ENCODE assay signal across 21 cellular contexts in the genomic region with DNA sequence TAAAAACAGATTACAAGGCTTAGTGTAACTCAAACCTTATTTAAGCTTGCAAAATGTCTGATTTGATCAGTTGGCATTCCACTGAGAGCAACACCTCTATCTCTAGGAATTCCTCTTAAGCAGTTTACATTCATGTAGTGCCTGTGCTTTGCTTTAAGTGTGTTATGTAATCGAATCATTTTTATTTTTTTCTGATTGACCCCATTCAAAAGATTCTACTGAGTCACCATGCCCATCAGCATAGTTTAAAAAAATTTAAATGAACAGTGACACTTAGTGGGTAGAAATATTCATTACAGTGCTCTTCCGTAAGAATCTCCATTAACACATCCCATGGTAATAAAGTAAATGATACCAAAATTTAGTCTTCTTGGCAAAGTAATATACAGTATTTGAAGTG.
DNase-seq lines count a peak whose midpoint lies in the region; ATAC-seq and TF ChIP-seq lines count a peak whose summit lies in the region.
"Had no signal": no experiment of that assay in that cellular context is flagged by ENCODE, and none has a peak within 500 bp of the region (broad histone marks: within the 10 kb centered on the region; RNA-seq: fewer than 3 reads in every experiment).

No MANE protein-coding gene starts in this region.

- H3K9me3 Mint-ChIP-seq in activated T-helper 1 cell treated with anti-CD3 and anti-CD28 coated beads, Interleukin-12 subunit alpha, Interleukin-12 subunit beta, Interleukin-2, Interleukin-4 antibody, amounts not matched to agents 30 ng/mL and 10 ng/mL and 1 ng/mL, durations not matched to agents 14 hours and 24 hours and 36 hours = no peaks in the 10 kb centered on the region
- H3K9me3 Mint-ChIP-seq: CD4-positive, alpha-beta T cell; natural killer cell treated with Interleukin-12 subunit alpha and Interleukin-12 subunit beta and Interleukin-15 and Interleukin-18, amount 100 ng/mL, for 72 hours had no signal

- intact Hi-C loops in A673 (cut with micrococcal nuclease; ENCODE audit: unreplicated experiment) (loop anchor here (5.0 kb wide), 1 partner anchor 324 kb away; no protein-coding TSS in a partner anchor), HCT116 (cut with micrococcal nuclease) (loop anchor here (2.0 kb wide), 1 partner anchor 306 kb away; no protein-coding TSS in a partner anchor)
- intact Hi-C loops in activated T-helper 1 cell treated with anti-CD3 and anti-CD28 coated beads, Interleukin-12 subunit alpha, Interleukin-12 subunit beta, Interleukin-2, Interleukin-4 antibody, amounts not matched to agents 30 ng/mL and 10 ng/mL and 1 ng/mL, durations not matched to agents 14 hours and 24 hours and 36 hours (cut with micrococcal nuclease) = no loop called here

- H3K36me3 ChIP-seq in A673 (ENCODE audit: insufficient read depth, low read length, poor library complexity, severe bottlenecking) (no peaks in the 10 kb centered on the region), HCT116 (ENCODE audit: control insufficient read depth in 1 of 2, insufficient read depth in 2 of 2, low read length in 2 of 2) (no peaks in the 10 kb centered on the region)
- H3K36me3 ChIP-seq: colonic mucosa had no signal

- POLR2A ChIA-PET in A673 (lab: Charles Lee; ENCODE audit: low non-redundant PET) (no interaction called here), HCT116 (lab: Charles Lee) (no interaction called here)

- no peaks in the 10 kb centered on the region for H3K4me1 ChIP-seq in A673 (ENCODE audit: insufficient read depth, low read length, poor library complexity, severe bottlenecking)
- H3K4me1 ChIP-seq in HCT116 (ENCODE audit: control insufficient read depth in 1 of 2, insufficient read depth in 2 of 2, low read length in 2 of 2) = no peaks in the 10 kb centered on the region
- H3K4me1 ChIP-seq: colonic mucosa, psoas muscle had no signal

- no peak overlapping the region for H3K4me3 ChIP-seq in A673 (ENCODE audit: low read depth, low read length, poor library complexity, severe bottlenecking)
- no peak overlapping the region for H3K4me3 ChIP-seq in HCT116 (replicated peaks in 1 of 2; ENCODE audit: low read depth in 1 of 2, low read length in 2 of 2)
- no peak overlapping the region for H3K4me3 ChIP-seq in fibroblast of villous mesenchyme (ENCODE audit: low read depth, low read length)
- H3K4me3 ChIP-seq: colonic mucosa, psoas muscle had no signal

- no peak overlapping the region for H3K9ac ChIP-seq in HCT116 (ENCODE audit: low read length)

- no peaks in the 10 kb centered on the region for H3K79me2 ChIP-seq in HCT116 (ENCODE audit: insufficient read depth, low read length)

- H3K27me3 Mint-ChIP-seq in activated T-helper 1 cell treated with anti-CD3 and anti-CD28 coated beads, Interleukin-12 subunit alpha, Interleukin-12 subunit beta, Interleukin-2, Interleukin-4 antibody, amounts not matched to agents 30 ng/mL and 10 ng/mL and 1 ng/mL, durations not matched to agents 14 hours and 24 hours and 36 hours (ENCODE audit: insufficient read depth) = peaks cover 30% of the 10 kb centered on the region
- H3K27me3 Mint-ChIP-seq: activated B cell treated with CpG ODN at 0.5 μM for 24 hours had no signal

- H3K27ac Mint-ChIP-seq in activated T-helper 1 cell treated with anti-CD3 and anti-CD28 coated beads, Interleukin-12 subunit alpha, Interleukin-12 subunit beta, Interleukin-2, Interleukin-4 antibody, amounts not matched to agents 30 ng/mL and 10 ng/mL and 1 ng/mL, durations not matched to agents 14 hours and 24 hours and 36 hours = no peak overlapping the region
- H3K27ac Mint-ChIP-seq: activated B cell treated with CpG ODN at 0.5 μM for 24 hours; CD4-positive, alpha-beta T cell; natural killer cell treated with Interleukin-12 subunit alpha and Interleukin-12 subunit beta and Interleukin-15 and Interleukin-18, amount 100 ng/mL, for 72 hours; stimulated activated naive B cell treated with anti-CD40 and anti-IgM and Interleukin-4, amounts not matched to agents 10 μg/mL and 1 μg/mL and 100 μg/mL, for 72 hours had no signal

- CTCF ChIA-PET in A673 (lab: Charles Lee) (no interaction called here), HCT116 (lab: Charles Lee) (interaction anchor here (1.0 kb wide), 1 partner anchor 333 kb away, joined by 3 read pairs; no protein-coding TSS in a partner anchor)

- peak; percentile 41 for DNase-seq in A673 (ENCODE audit: low spot score)
- DNase-seq in HCT116 (ENCODE audit: low read depth, low spot score) = no peak
- DNase-seq in OCI-M1 (lab: John Stamatoyannopoulos, UW) = peak; percentile 38
- peak; percentile 6 for DNase-seq in fibroblast of villous mesenchyme (ENCODE audit: low read depth)
- no peak for DNase-seq in COR-L47 (lab: John Stamatoyannopoulos, UW)
- no peak for DNase-seq in AG08395 (ENCODE audit: low spot score)
- DNase-seq in activated T-helper 1 cell treated with anti-CD3 and anti-CD28 coated beads, Interleukin-12 subunit alpha, Interleukin-12 subunit beta, Interleukin-2, Interleukin-4 antibody, amounts not matched to agents 30 ng/mL and 10 ng/mL and 1 ng/mL, durations not matched to agents 14 hours and 24 hours and 36 hours (ENCODE audit: low spot score) = no peak
- DNase-seq: ACHN; activated B cell treated with CpG ODN at 0.5 μM for 24 hours; activated CD8-positive, alpha-beta memory T cell treated with anti-CD3 and anti-CD28 coated beads, Interleukin-2, amount 50 U/mL, for 4 hours; activated naive CD4-positive, alpha-beta T cell; CD4-positive, alpha-beta T cell; colonic mucosa; Karpas-422; mesenchymal stem cell; NCI-H1694; psoas muscle; stimulated activated CD4-positive, alpha-beta T cell treated with anti-CD3 and anti-CD28 coated beads, Interleukin-12 subunit alpha, Interleukin-12 subunit beta, amount 100 ng/mL, for 4 hours; stimulated activated naive B cell treated with anti-CD40 and anti-IgM and Interleukin-4, amounts not matched to agents 10 μg/mL and 1 μg/mL and 100 μg/mL, for 72 hours had no signal

- RAD21 ChIA-PET in HCT116 (lab: Charles Lee; ENCODE audit: low non-redundant PET in 1 of 2, low total read pairs in 2 of 2, uncharacterized antibody in 2 of 2, unreplicated experiment in 2 of 2) = no interaction called here

- no peaks in the 10 kb centered on the region for H3K36me3 Mint-ChIP-seq in activated T-helper 1 cell treated with anti-CD3 and anti-CD28 coated beads, Interleukin-12 subunit alpha, Interleukin-12 subunit beta, Interleukin-2, Interleukin-4 antibody, amounts not matched to agents 30 ng/mL and 10 ng/mL and 1 ng/mL, durations not matched to agents 14 hours and 24 hours and 36 hours (ENCODE audit: low read depth)
- H3K36me3 Mint-ChIP-seq: natural killer cell treated with Interleukin-12 subunit alpha and Interleukin-12 subunit beta and Interleukin-15 and Interleukin-18, amount 100 ng/mL, for 72 hours; stimulated activated naive B cell treated with anti-CD40 and anti-IgM and Interleukin-4, amounts not matched to agents 10 μg/mL and 1 μg/mL and 100 μg/mL, for 72 hours had no signal

- no peaks in the 10 kb centered on the region for H4K20me1 ChIP-seq in HCT116 (ENCODE audit: insufficient read depth)

- H3K4me1 Mint-ChIP-seq in activated T-helper 1 cell treated with anti-CD3 and anti-CD28 coated beads, Interleukin-12 subunit alpha, Interleukin-12 subunit beta, Interleukin-2, Interleukin-4 antibody, amounts not matched to agents 30 ng/mL and 10 ng/mL and 1 ng/mL, durations not matched to agents 14 hours and 24 hours and 36 hours (ENCODE audit: low read depth) = no peaks in the 10 kb centered on the region
- H3K4me1 Mint-ChIP-seq: activated B cell treated with CpG ODN at 0.5 μM for 24 hours; stimulated activated naive B cell treated with anti-CD40 and anti-IgM and Interleukin-4, amounts not matched to agents 10 μg/mL and 1 μg/mL and 100 μg/mL, for 72 hours had no signal

- H3K4me2 ChIP-seq in HCT116 (ENCODE audit: low read length) = no peak overlapping the region

- H3K27me3 ChIP-seq in A673 (replicated peaks; ENCODE audit: insufficient read depth, low read depth, low read length, poor library complexity) = no peaks in the 10 kb centered on the region
- no peaks in the 10 kb centered on the region for H3K27me3 ChIP-seq in HCT116 (ENCODE audit: insufficient read depth, low read length)
- H3K27me3 ChIP-seq: colonic mucosa had no signal

- H3K9me3 ChIP-seq in A673 (ENCODE audit: low read depth, low read length, poor library complexity, severe bottlenecking) (no peaks in the 10 kb centered on the region), HCT116 (ENCODE audit: control insufficient read depth in 1 of 2, insufficient read depth in 1 of 2, low read depth in 1 of 2, low read length in 2 of 2) (no peaks in the 10 kb centered on the region)
- H3K9me3 ChIP-seq: colonic mucosa, psoas muscle had no signal

- no peak for TF ChIP-seq RAD21 in HCT116 (IDR thresholded peaks at IDR 0.05; ENCODE audit: low read depth)

- 0 out of 2 replicates have a peak, but pooled peaks have one; percentile 42 for ATAC-seq in HCT116
- no peak for ATAC-seq in GM18907 (IDR thresholded peaks at IDR 0.05; ENCODE audit: unreplicated experiment)
- ATAC-seq: natural killer cell treated with Interleukin-12 subunit alpha and Interleukin-12 subunit beta and Interleukin-15 and Interleukin-18, amount 100 ng/mL, for 72 hours; psoas muscle; stimulated activated naive B cell treated with anti-CD40 and anti-IgM and Interleukin-4, amounts not matched to agents 10 μg/mL and 1 μg/mL and 100 μg/mL, for 72 hours had no signal

- H3K27ac ChIP-seq in A673 (ENCODE audit: low read depth, low read length, poor library complexity, severe bottlenecking) = no peak overlapping the region
- no peak overlapping the region for H3K27ac ChIP-seq in HCT116 (ENCODE audit: low read depth, low read length)
- H3K27ac ChIP-seq: colonic mucosa, psoas muscle had no signal

- peak; percentile 48; the same call in 1 of the 2 replicates for TF ChIP-seq CTCF in A673 (conservative IDR thresholded peaks at IDR 0.05; ENCODE audit: low read depth, low read length)
- peak; percentile 3 to 35 (median 18); a peak in 2 of 6 replicates for TF ChIP-seq CTCF in HCT116 (IDR thresholded peaks at IDR 0.05 in 2 of 3, conservative IDR thresholded peaks at IDR 0.05 in 1 of 3; ENCODE audit: borderline replicate concordance in 1 of 3, insufficient read depth in 1 of 3, low read depth in 2 of 3, low read length in 2 of 3)
- TF ChIP-seq CTCF in fibroblast of villous mesenchyme (IDR thresholded peaks at IDR 0.05; ENCODE audit: insufficient read depth, low read depth, low read length) = no peak

- no peaks in the 10 kb centered on the region for H3K9me2 ChIP-seq in HCT116 (ENCODE audit: insufficient read depth)

- no peak for TF ChIP-seq POLR2A in HCT116 (IDR thresholded peaks at IDR 0.05; ENCODE audit: borderline replicate concordance, extremely low read depth, insufficient read depth, insufficient read length)

- H3K4me3 Mint-ChIP-seq in activated T-helper 1 cell treated with anti-CD3 and anti-CD28 coated beads, Interleukin-12 subunit alpha, Interleukin-12 subunit beta, Interleukin-2, Interleukin-4 antibody, amounts not matched to agents 30 ng/mL and 10 ng/mL and 1 ng/mL, durations not matched to agents 14 hours and 24 hours and 36 hours = no peak overlapping the region
- H3K4me3 Mint-ChIP-seq: activated B cell treated with CpG ODN at 0.5 μM for 24 hours; CD4-positive, alpha-beta T cell; natural killer cell treated with Interleukin-12 subunit alpha and Interleukin-12 subunit beta and Interleukin-15 and Interleukin-18, amount 100 ng/mL, for 72 hours; stimulated activated naive B cell treated with anti-CD40 and anti-IgM and Interleukin-4, amounts not matched to agents 10 μg/mL and 1 μg/mL and 100 μg/mL, for 72 hours had no signal

- no peak overlapping the region for H2AFZ ChIP-seq in HCT116 (ENCODE audit: low read depth, low read length, poor library complexity, severe bottlenecking)

- BruUV-seq in A673 (replicated peaks; lab: Mats Ljungman, UMichigan) (no TSS peak), HCT116 (replicated peaks; lab: Mats Ljungman, UMichigan) (no TSS peak)

Comparison
In these comparisons a context has a peak if more than half of its experiments do, and no peak if none do; other contexts are left out.
1. DNase-seq: peak in A673 (single experiment), OCI-M1 (single experiment) and fibroblast of villous mesenchyme (single experiment); none in HCT116 (single experiment), COR-L47 (single experiment), AG08395 (single experiment) and activated T-helper 1 cell treated with anti-CD3 and anti-CD28 coated beads, Interleukin-12 subunit alpha, Interleukin-12 subunit beta, Interleukin-2, Interleukin-4 antibody, amounts not matched to agents 30 ng/mL and 10 ng/mL and 1 ng/mL, durations not matched to agents 14 hours and 24 hours and 36 hours (single experiment).